In the genomic region with DNA sequence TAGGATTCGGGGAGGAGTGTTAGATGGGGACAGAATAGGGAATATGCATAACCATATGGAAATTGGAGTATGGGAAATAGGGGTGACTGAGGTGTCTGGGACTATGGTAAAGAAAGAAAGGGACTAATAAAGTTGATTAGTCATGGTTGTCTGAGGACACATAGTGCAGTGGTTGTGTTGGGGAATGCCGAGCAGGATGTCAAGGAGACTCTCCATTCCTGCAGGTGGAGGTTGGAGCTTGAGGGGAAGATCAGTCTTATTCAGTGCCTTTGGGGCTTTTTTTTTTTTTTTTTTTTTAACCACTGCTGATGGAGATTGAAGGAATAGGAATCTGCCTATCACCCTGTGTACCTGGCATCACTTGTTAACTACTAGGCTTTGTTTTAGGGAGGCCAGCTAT, we compare ENCODE assay signal across 22 cellular contexts.
"Had no signal": no experiment of that assay in that cellular context is flagged by ENCODE, and none has a peak within 500 bp of the region (broad histone marks: within the 10 kb centered on the region; RNA-seq: fewer than 3 reads in every experiment).

No MANE protein-coding gene starts in this region.

- H3K36me3 ChIP-seq: ovary had no signal

- H3K9me3 ChIP-seq: heart right ventricle, neutrophil, ovary, right lobe of liver, tibial nerve had no signal

- H3K27ac ChIP-seq: heart right ventricle, neutrophil, ovary, right lobe of liver, tibial nerve had no signal

- DNase-seq: activated CD4-positive, alpha-beta memory T cell treated with anti-CD3 and anti-CD28 coated beads, Interleukin-2, amount 10 ng/mL, durations not matched to agents 7 days and 5 days; activated CD4-positive, alpha-beta T cell treated with anti-CD3 and anti-CD28 coated beads for 1 hour; activated CD4-positive, alpha-beta T cell treated with anti-CD3 and anti-CD28 coated beads, Interleukin-2, amount 10 ng/mL, durations not matched to agents 7 days and 5 days; activated CD8-positive, alpha-beta memory T cell treated with anti-CD3 and anti-CD28 coated beads, Interleukin-2, amount 50 U/mL, for 48 hours; activated gamma-delta T cell; activated naive CD4-positive, alpha-beta T cell treated with anti-CD3 and anti-CD28 coated beads, Interleukin-2, amount 10 ng/mL, durations not matched to agents 7 days and 5 days; activated T-cell treated with anti-CD3 and anti-CD28 coated beads, Interleukin-2, amount 50 U/mL, for 24 hours; amniotic stem cell; central memory CD4-positive, alpha-beta T cell; endodermal cell; foreskin fibroblast; heart right ventricle; left ventricle myocardium superior; naive B cell; nephron progenitor cell; ovary; right lobe of liver; stimulated activated CD4-positive, alpha-beta T cell treated with anti-CD3 and anti-CD28 coated beads, Interleukin-2, amount 100 ng/mL, for 48 hours; stimulated activated naive CD4-positive, alpha-beta T cell treated with Interleukin-2 at 50 U/mL for 16 hours had no signal

- H3K4me3 ChIP-seq: heart right ventricle, ovary, right lobe of liver, tibial nerve had no signal

- ATAC-seq: esophagus mucosa, left ventricle myocardium superior, right lobe of liver had no signal

- H3K27me3 ChIP-seq: heart right ventricle, neutrophil, ovary, right lobe of liver, tibial nerve had no signal
